ENCODE assay signal across 23 cellular contexts in the genomic region with DNA sequence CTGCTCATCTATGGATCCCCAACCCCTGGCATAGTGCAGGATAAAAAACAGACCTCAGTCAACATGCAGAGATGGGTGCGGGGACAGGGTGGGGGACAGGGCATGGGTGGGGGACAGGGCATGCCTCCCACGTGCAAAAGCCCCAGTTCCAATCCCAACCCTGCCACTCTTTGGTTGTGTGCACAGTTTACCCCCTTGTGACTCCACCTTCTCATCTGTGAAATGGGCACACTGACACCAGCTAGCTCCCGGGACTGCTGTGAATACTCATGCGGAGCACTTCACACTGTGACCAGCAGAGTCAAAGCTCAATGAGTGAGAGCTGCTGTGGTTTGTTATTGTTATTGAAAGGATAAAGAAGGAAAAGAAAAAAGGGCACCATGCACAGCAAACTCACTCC.
"Had no signal": no experiment of that assay in that cellular context is flagged by ENCODE, and none has a peak within 500 bp of the region (broad histone marks: within the 10 kb centered on the region; RNA-seq: fewer than 3 reads in every experiment).

No MANE protein-coding gene starts in this region.

- DNase-seq: activated CD4-positive, CD25-positive, alpha-beta regulatory T cell treated with anti-CD3 and anti-CD28 coated beads, Interleukin-2, amount 50 U/mL, for 72 hours; activated CD8-positive, alpha-beta memory T cell treated with anti-CD3 and anti-CD28 coated beads for 24 hours; activated CD8-positive, alpha-beta memory T cell treated with anti-CD3 and anti-CD28 coated beads, Interleukin-2, amount 50 U/mL, for 4 hours; activated naive CD4-positive, alpha-beta T cell treated with anti-CD3 and anti-CD28 coated beads, Interleukin-2, amount 10 ng/mL, durations not matched to agents 7 days and 5 days; activated T-cell treated with anti-CD3 and anti-CD28 coated beads, Interleukin-2, amount 50 U/mL, for 48 hours; adrenal gland; brain microvascular endothelial cell; caudate nucleus; effector CD4-positive, alpha-beta T cell; erythroblast; foreskin keratinocyte; lower lobe of right lung; mesendoderm; mucosa of descending colon; stimulated activated CD4-positive, alpha-beta T cell treated with anti-CD3 and anti-CD28 coated beads, Interleukin-1b, Interleukin-23, amount 100 ng/mL, for 48 hours; stomach had no signal

- H3K4me3 Mint-ChIP-seq: activated naive CD4-positive, alpha-beta T cell treated with anti-CD3 and anti-CD28 coated beads, Interleukin-2, amount 10 ng/mL, durations not matched to agents 7 days and 5 days; dendritic cell treated with granulocyte-macrophage colony-stimulating factor and Interleukin-4, amounts not matched to agents 40 ng/mL and 50 ng/mL, for 4 days; neural progenitor cell had no signal

- H3K4me1 Mint-ChIP-seq: neural progenitor cell had no signal

- H3K9me3 ChIP-seq: adrenal gland, ascending aorta, lower lobe of right lung, mucosa of descending colon, stomach, suprapubic skin, tibial nerve had no signal

- H3K27me3 ChIP-seq: adrenal gland, ascending aorta, brain microvascular endothelial cell, neural progenitor cell, stomach, suprapubic skin, tibial nerve had no signal

- H3K27me3 Mint-ChIP-seq: activated naive CD4-positive, alpha-beta T cell treated with anti-CD3 and anti-CD28 coated beads, Interleukin-2, amount 10 ng/mL, durations not matched to agents 7 days and 5 days; dendritic cell treated with granulocyte-macrophage colony-stimulating factor and Interleukin-4, amounts not matched to agents 40 ng/mL and 50 ng/mL, for 4 days had no signal

- H3K27ac Mint-ChIP-seq: activated naive CD4-positive, alpha-beta T cell treated with anti-CD3 and anti-CD28 coated beads, Interleukin-2, amount 10 ng/mL, durations not matched to agents 7 days and 5 days; dendritic cell treated with granulocyte-macrophage colony-stimulating factor and Interleukin-4, amounts not matched to agents 40 ng/mL and 50 ng/mL, for 4 days; neural progenitor cell had no signal

- ATAC-seq: foreskin keratinocyte, left lobe of liver, lower lobe of right lung, mucosa of descending colon had no signal

- H3K9ac ChIP-seq: neural progenitor cell had no signal

- H3K4me3 ChIP-seq: adrenal gland, ascending aorta, lower lobe of right lung, mucosa of descending colon, neural progenitor cell, stomach, suprapubic skin, tibial nerve had no signal

- H3K9me3 Mint-ChIP-seq: dendritic cell treated with granulocyte-macrophage colony-stimulating factor and Interleukin-4, amounts not matched to agents 40 ng/mL and 50 ng/mL, for 4 days had no signal

- H3K36me3 Mint-ChIP-seq: neural progenitor cell had no signal

- H3K36me3 ChIP-seq: brain microvascular endothelial cell, neural progenitor cell had no signal

- H3K4me1 ChIP-seq: adrenal gland, ascending aorta, foreskin keratinocyte, lower lobe of right lung, neural progenitor cell had no signal

- H3K27ac ChIP-seq: adrenal gland, ascending aorta, brain microvascular endothelial cell, foreskin keratinocyte, lower lobe of right lung, neural progenitor cell, stomach, suprapubic skin, tibial nerve, VCaP had no signal
